17 cellular contexts compared by ENCODE assay signal in the genomic region with DNA sequence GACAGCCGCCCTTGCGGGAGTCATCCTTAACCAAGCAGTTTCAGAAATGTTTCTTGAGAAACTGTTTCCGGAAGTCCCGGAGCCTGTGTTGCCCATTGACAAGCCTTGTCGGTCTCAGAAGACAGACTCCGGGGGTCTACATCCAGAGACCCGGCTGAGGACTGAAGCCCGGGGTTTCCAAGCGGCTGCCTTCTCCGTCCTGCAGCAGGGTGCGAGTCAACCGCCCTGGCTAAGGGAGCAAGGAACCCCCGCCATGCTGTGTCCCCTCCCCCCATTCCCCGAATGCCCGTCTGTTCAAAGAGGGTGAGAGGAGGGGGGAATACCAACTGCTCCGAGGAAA.
"Had no signal": no experiment of that assay in that cellular context is flagged by ENCODE, and none has a peak within 500 bp of the region (broad histone marks: within the 10 kb centered on the region; RNA-seq: fewer than 3 reads in every experiment).

No MANE protein-coding gene starts in this region.

- H3K36me3 Mint-ChIP-seq: activated naive CD8-positive, alpha-beta T cell treated with anti-CD3 and anti-CD28 coated beads, Interleukin-2, amount 10 ng/mL, durations not matched to agents 7 days and 5 days; naive B cell had no signal

- H3K9me3 ChIP-seq: gastrocnemius medialis, heart right ventricle, ovary, right lobe of liver, thyroid gland, uterus had no signal

- H3K4me2 ChIP-seq: neural progenitor cell had no signal

- H3K36me3 ChIP-seq: brain microvascular endothelial cell, gastrocnemius medialis, heart right ventricle, neural progenitor cell, ovary, right lobe of liver, thyroid gland, uterus had no signal

- FAIRE-seq: islet of Langerhans had no signal

- H3K4me1 ChIP-seq: gastrocnemius medialis, right lobe of liver, uterus had no signal

- H3K4me3 Mint-ChIP-seq: activated CD4-positive, alpha-beta T cell treated with anti-CD3 and anti-CD28 coated beads, Interleukin-2, amount 10 ng/mL, durations not matched to agents 7 days and 5 days; activated naive CD8-positive, alpha-beta T cell treated with anti-CD3 and anti-CD28 coated beads, Interleukin-2, amount 10 ng/mL, durations not matched to agents 7 days and 5 days; activated T-helper 1 cell treated with anti-CD3 and anti-CD28 coated beads, Interleukin-12 subunit alpha, Interleukin-12 subunit beta, Interleukin-2, Interleukin-4 antibody, amounts not matched to agents 30 ng/mL and 10 ng/mL and 1 ng/mL, durations not matched to agents 14 hours and 24 hours and 36 hours; naive B cell; neural progenitor cell; T-helper 2 cell treated with Interferon-gamma antibody and Interleukin-4, amounts not matched to agents 5 μg/mL and 100 μg/mL, for 36 hours had no signal

- H3K9me3 Mint-ChIP-seq: activated CD4-positive, alpha-beta T cell treated with anti-CD3 and anti-CD28 coated beads, Interleukin-2, amount 10 ng/mL, durations not matched to agents 7 days and 5 days; activated naive CD8-positive, alpha-beta T cell treated with anti-CD3 and anti-CD28 coated beads, Interleukin-2, amount 10 ng/mL, durations not matched to agents 7 days and 5 days; activated T-helper 1 cell treated with anti-CD3 and anti-CD28 coated beads, Interleukin-12 subunit alpha, Interleukin-12 subunit beta, Interleukin-2, Interleukin-4 antibody, amounts not matched to agents 30 ng/mL and 10 ng/mL and 1 ng/mL, durations not matched to agents 14 hours and 24 hours and 36 hours; naive B cell; T-helper 2 cell treated with Interferon-gamma antibody and Interleukin-4, amounts not matched to agents 5 μg/mL and 100 μg/mL, for 36 hours had no signal

- H3K4me3 ChIP-seq: gastrocnemius medialis, heart right ventricle, neural progenitor cell, ovary, right lobe of liver, thyroid gland, uterus had no signal

- H3K27me3 Mint-ChIP-seq: activated CD4-positive, alpha-beta T cell treated with anti-CD3 and anti-CD28 coated beads, Interleukin-2, amount 10 ng/mL, durations not matched to agents 7 days and 5 days; activated naive CD8-positive, alpha-beta T cell treated with anti-CD3 and anti-CD28 coated beads, Interleukin-2, amount 10 ng/mL, durations not matched to agents 7 days and 5 days; naive B cell had no signal

- DNase-seq: activated CD4-positive, alpha-beta T cell treated with anti-CD3 and anti-CD28 coated beads, Interleukin-2, amount 10 ng/mL, durations not matched to agents 7 days and 5 days; activated naive CD8-positive, alpha-beta T cell treated with anti-CD3 and anti-CD28 coated beads, Interleukin-2, amount 10 ng/mL, durations not matched to agents 7 days and 5 days; anterior cingulate cortex; brain microvascular endothelial cell; effector CD8-positive, alpha-beta T cell; gastrocnemius medialis; heart right ventricle; naive B cell; ovary; stimulated activated CD4-positive, alpha-beta T cell treated with anti-CD3 and anti-CD28 coated beads, Interleukin-1b, Interleukin-23, amount 100 ng/mL, for 48 hours; thyroid gland; uterus had no signal

- H3K9ac ChIP-seq: neural progenitor cell had no signal

- H2AFZ ChIP-seq: neural progenitor cell had no signal

- H3K27me3 ChIP-seq: brain microvascular endothelial cell, gastrocnemius medialis, heart right ventricle, neural progenitor cell, ovary, right lobe of liver, thyroid gland, uterus had no signal

- ATAC-seq: gastrocnemius medialis, heart right ventricle had no signal

- H3K27ac Mint-ChIP-seq: activated CD4-positive, alpha-beta T cell treated with anti-CD3 and anti-CD28 coated beads, Interleukin-2, amount 10 ng/mL, durations not matched to agents 7 days and 5 days; activated naive CD8-positive, alpha-beta T cell treated with anti-CD3 and anti-CD28 coated beads, Interleukin-2, amount 10 ng/mL, durations not matched to agents 7 days and 5 days; activated T-helper 1 cell treated with anti-CD3 and anti-CD28 coated beads, Interleukin-12 subunit alpha, Interleukin-12 subunit beta, Interleukin-2, Interleukin-4 antibody, amounts not matched to agents 30 ng/mL and 10 ng/mL and 1 ng/mL, durations not matched to agents 14 hours and 24 hours and 36 hours; neural progenitor cell; T-helper 2 cell treated with Interferon-gamma antibody and Interleukin-4, amounts not matched to agents 5 μg/mL and 100 μg/mL, for 36 hours had no signal

- H3K27ac ChIP-seq: brain microvascular endothelial cell, gastrocnemius medialis, heart right ventricle, neural progenitor cell, ovary, right lobe of liver, thyroid gland, uterus had no signal
